15 cellular contexts compared by ENCODE assay signal in genomic region chr1:116411784-116412479, GRCh38. TPM values are rescaled to one million over a fixed set of nuclear protein-coding genes. Genes with fewer than 3 reads are reported as not detected.
DNase-seq lines count a peak whose midpoint lies in the region; ATAC-seq and TF ChIP-seq lines count a peak whose summit lies in the region.
"Had no signal": no experiment of that assay in that cellular context is flagged by ENCODE, and none has a peak within 500 bp of the region (broad histone marks: within the 10 kb centered on the region; RNA-seq: fewer than 3 reads in every experiment).

No MANE protein-coding gene starts in this region.

- H3K9me3 Mint-ChIP-seq in neural crest cell: no peaks in the 10 kb centered on the region
- no peaks in the 10 kb centered on the region for H3K9me3 Mint-ChIP-seq in naive thymus-derived CD8-positive, alpha-beta T cell
- H3K9me3 Mint-ChIP-seq: GM23338; stimulated activated naive CD8-positive, alpha-beta T cell treated with anti-CD3 and anti-CD28 coated beads, Interleukin-15, Interleukin-2, amounts not matched to agents 100 ng/mL and 50 ng/mL, for 24 hours; WTC11 had no signal

- DNase-seq in EL (peak; percentile 32), MG63 (peak; percentile 67), fibroblast of mammary gland (ENCODE audit: low read depth) (peak; percentile 97), neural crest cell (ENCODE audit: low read depth, low spot score) (no peak), SIG-M5 (lab: John Stamatoyannopoulos, UW) (no peak), HEK293T (ENCODE audit: extremely low spot score) (no peak)
- no peak for DNase-seq in naive thymus-derived CD8-positive, alpha-beta T cell
- DNase-seq: CD4-positive, CD25-positive, alpha-beta regulatory T cell; dermis blood vessel endothelial cell; GDM1 had no signal

- POLR2A ChIA-PET in HEK293T (lab: Yijun Ruan, JAX): no interaction called here
- POLR2A ChIA-PET in naive thymus-derived CD8-positive, alpha-beta T cell (lab: Charles Lee): interaction anchor here (0.6 to 1.2 kb wide), 5 partner anchors 9 to 109 kb away, joined by 3 to 5 read pairs (median 3); no protein-coding TSS in a partner anchor

- no peak overlapping the region for H3K27ac Mint-ChIP-seq in neural crest cell (ENCODE audit: unreplicated experiment)
- H3K27ac Mint-ChIP-seq in naive thymus-derived CD8-positive, alpha-beta T cell: peak overlapping the region in 1 of 10 donors; percentile 20
- H3K27ac Mint-ChIP-seq: GM23338; stimulated activated naive CD8-positive, alpha-beta T cell treated with anti-CD3 and anti-CD28 coated beads, Interleukin-15, Interleukin-2, amounts not matched to agents 100 ng/mL and 50 ng/mL, for 24 hours; WTC11 had no signal

- no peaks in the 10 kb centered on the region for H3K9me3 ChIP-seq in MG63
- H3K9me3 ChIP-seq: gastroesophageal sphincter had no signal

- no peaks in the 10 kb centered on the region for H3K27me3 Mint-ChIP-seq in neural crest cell (ENCODE audit: low read depth)
- no peaks in the 10 kb centered on the region for H3K27me3 Mint-ChIP-seq in naive thymus-derived CD8-positive, alpha-beta T cell
- H3K27me3 Mint-ChIP-seq: CD4-positive, CD25-positive, alpha-beta regulatory T cell; stimulated activated naive CD8-positive, alpha-beta T cell treated with anti-CD3 and anti-CD28 coated beads, Interleukin-15, Interleukin-2, amounts not matched to agents 100 ng/mL and 50 ng/mL, for 24 hours had no signal

- H3K4me3 ChIP-seq in MG63: no peak overlapping the region
- H3K4me3 ChIP-seq in fibroblast of mammary gland (ENCODE audit: control insufficient read depth, low read depth, low read length): no peak overlapping the region
- H3K4me3 ChIP-seq: gastroesophageal sphincter, GM23338 had no signal

- H3K27me3 ChIP-seq in MG63: no peaks in the 10 kb centered on the region
- H3K27me3 ChIP-seq: gastroesophageal sphincter had no signal

- H3K4me1 Mint-ChIP-seq in neural crest cell: peaks cover 23% of the 10 kb centered on the region
- peaks cover 9 to 32% (median 24%) of the 10 kb centered on the region in 4 donors for H3K4me1 Mint-ChIP-seq in naive thymus-derived CD8-positive, alpha-beta T cell

- CTCF ChIA-PET in HEK293T (lab: Yijun Ruan, JAX): no interaction called here

- no peak for TF ChIP-seq CTCF in fibroblast of mammary gland (conservative IDR thresholded peaks at IDR 0.05; ENCODE audit: control insufficient read depth, insufficient read depth, low read depth, low read length)
- TF ChIP-seq CTCF in neural crest cell (conservative IDR thresholded peaks at IDR 0.05): no peak

- peaks cover 10% of the 10 kb centered on the region for H3K36me3 ChIP-seq in MG63

- no peak for ATAC-seq in GM18870 (IDR thresholded peaks at IDR 0.05; ENCODE audit: unreplicated experiment)
- ATAC-seq in naive thymus-derived CD8-positive, alpha-beta T cell: no peak
- ATAC-seq: gastroesophageal sphincter, GM23338, WTC11 had no signal

- H3K4me3 Mint-ChIP-seq in neural crest cell: peak overlapping the region; percentile 7
- no peak overlapping the region for H3K4me3 Mint-ChIP-seq in naive thymus-derived CD8-positive, alpha-beta T cell
- H3K4me3 Mint-ChIP-seq: GM23338; stimulated activated naive CD8-positive, alpha-beta T cell treated with anti-CD3 and anti-CD28 coated beads, Interleukin-15, Interleukin-2, amounts not matched to agents 100 ng/mL and 50 ng/mL, for 24 hours; WTC11 had no signal

- peaks cover 1% of the 10 kb centered on the region for H3K36me3 Mint-ChIP-seq in neural crest cell (ENCODE audit: low read depth)
- H3K36me3 Mint-ChIP-seq in naive thymus-derived CD8-positive, alpha-beta T cell: peaks cover 0 to 33% (median 0%) of the 10 kb centered on the region in 3 donors

TF ChIP-seq in HEK293T, 16 proteins besides CTCF, POLR2A, EP300 and RAD21:
- TF ChIP-seq BHLHE40 (IDR thresholded peaks at IDR 0.05; ENCODE audit: borderline replicate concordance) (no peak), FOXA1 (IDR thresholded peaks at IDR 0.05) (no peak), ELF4 (IDR thresholded peaks at IDR 0.05) (no peak), ZNF384 (IDR thresholded peaks at IDR 0.05) (no peak), HDGF (IDR thresholded peaks at IDR 0.05; ENCODE audit: borderline replicate concordance) (no peak), FOXK2 (IDR thresholded peaks at IDR 0.05) (no peak), CTBP1 (IDR thresholded peaks at IDR 0.05; ENCODE audit: borderline replicate concordance) (no peak)

RNA-seq across cellular contexts. Expression of gene ATP1A1, which starts 38.9 kb away (rescaled TPM):
- total RNA-seq in MG63 (2014; rRNA removed; shearing (Covaris generic); ENCODE audit: low replicate concordance): 88.6 and 124 TPM in 2 replicates
- total RNA-seq in neural crest cell: 175 and 176 TPM in 2 replicates
- total RNA-seq in naive thymus-derived CD8-positive, alpha-beta T cell: 100 to 1,000 TPM; 248 to 261 TPM
- polyA plus RNA-seq in naive thymus-derived CD8-positive, alpha-beta T cell: 10 to 100 TPM; 59.1 to 65.0 (median 60.6) TPM

Comparison
In these comparisons a context has a peak if more than half of its experiments do, and no peak if none do; other contexts are left out.
1. DNase-seq: peak in EL (single experiment), MG63 (single experiment) and fibroblast of mammary gland (single experiment); none in neural crest cell (single experiment), SIG-M5 (single experiment), HEK293T (single experiment) and naive thymus-derived CD8-positive, alpha-beta T cell (0 of 10).